11 cellular contexts compared by ENCODE assay signal in the genomic region with DNA sequence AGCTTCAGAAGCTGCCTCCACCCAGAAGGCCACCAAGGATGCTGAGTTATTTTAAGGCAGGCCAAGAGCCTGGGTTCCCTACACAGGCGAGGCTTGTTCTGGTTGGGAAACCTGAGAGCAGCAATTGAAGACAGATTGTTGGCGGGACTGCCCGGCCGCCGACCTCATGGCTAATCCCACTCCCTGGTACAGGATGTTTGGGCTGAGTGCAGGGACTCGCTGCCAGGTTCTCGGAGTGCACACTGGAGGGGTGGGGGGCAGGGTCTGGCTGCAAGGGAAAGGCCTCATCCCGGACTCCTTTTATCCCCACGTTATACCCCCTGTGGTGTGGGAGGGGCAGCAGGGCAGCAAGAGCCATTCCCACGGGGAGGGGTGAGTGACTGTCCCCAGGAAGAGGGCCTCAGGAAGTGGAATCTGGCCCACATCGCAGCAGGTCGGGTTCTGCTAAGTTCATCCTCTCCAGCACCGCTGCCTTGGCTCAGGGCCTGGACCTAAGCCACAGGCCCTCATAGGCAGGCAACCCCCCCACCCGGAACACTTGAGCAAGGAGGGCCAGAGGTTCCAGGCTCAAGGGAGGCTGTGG. TPM values are rescaled to one million over a fixed set of nuclear protein-coding genes. Genes with fewer than 3 reads are reported as not detected.
DNase-seq lines count a peak whose midpoint lies in the region; ATAC-seq and TF ChIP-seq lines count a peak whose summit lies in the region.
"Had no signal": no experiment of that assay in that cellular context is flagged by ENCODE, and none has a peak within 500 bp of the region (broad histone marks: within the 10 kb centered on the region; RNA-seq: fewer than 3 reads in every experiment).

No MANE protein-coding gene starts in this region.

- DNase-seq in H7 (peak; percentile 65), body of pancreas (peak in 2 of 4 donors; percentile 34 to 39), right cardiac atrium (peak; percentile 61 to 82 (median 77)), tibial artery (no peak), NCI-H2227 treated with DMSO at 0.1 percent for 48 hours (lab: John Stamatoyannopoulos, UW) (no peak), RWPE1 (ENCODE audit: low spot score) (no peak)
- DNase-seq: natural killer cell; stimulated activated CD8-positive, alpha-beta memory T cell treated with anti-CD3 and anti-CD28 coated beads, Interleukin-4, amount 100 ng/mL, for 48 hours had no signal

- no peak overlapping the region for H3K4me3 ChIP-seq in H7 (ENCODE audit: insufficient read depth, low read depth, low read length)
- no peak overlapping the region for H3K4me3 ChIP-seq in body of pancreas
- no peak overlapping the region for H3K4me3 ChIP-seq in right cardiac atrium (ENCODE audit: low read length)
- no peak overlapping the region for H3K4me3 ChIP-seq in skin epidermis
- H3K4me3 ChIP-seq in tibial artery: no peak overlapping the region
- H3K4me3 ChIP-seq: GM12878 had no signal

- H3K9me3 ChIP-seq in body of pancreas (no peaks in the 10 kb centered on the region), right cardiac atrium (ENCODE audit: control insufficient read depth, low read length) (no peaks in the 10 kb centered on the region), tibial artery (no peaks in the 10 kb centered on the region)

- no peak for TF ChIP-seq POLR2A in body of pancreas (IDR thresholded peaks at IDR 0.05)

- H3K27me3 ChIP-seq in H7 (ENCODE audit: control insufficient read depth, insufficient read depth, low read length): no peaks in the 10 kb centered on the region; the same call in 1 of the 2 replicates
- H3K27me3 ChIP-seq in body of pancreas: no peaks in the 10 kb centered on the region
- no peaks in the 10 kb centered on the region for H3K27me3 ChIP-seq in right cardiac atrium (ENCODE audit: control insufficient read depth, insufficient read depth)
- H3K27me3 ChIP-seq in tibial artery: peaks cover 0 to 18% of the 10 kb centered on the region in 2 donors

- CTCF ChIA-PET in RWPE1 (lab: Yijun Ruan, JAX): no interaction called here

- POLR2A ChIA-PET in RWPE1 (lab: Yijun Ruan, JAX; ENCODE audit: low non-redundant PET): no interaction called here

- no peak for TF ChIP-seq CTCF in body of pancreas (IDR thresholded peaks at IDR 0.05)
- no peak for TF ChIP-seq CTCF in tibial artery (IDR thresholded peaks at IDR 0.05)
- TF ChIP-seq CTCF in RWPE1 (conservative IDR thresholded peaks at IDR 0.05; ENCODE audit: low read depth): no peak

- H3K4me1 ChIP-seq in body of pancreas (peaks cover 12% of the 10 kb centered on the region), right cardiac atrium (ENCODE audit: control insufficient read depth, insufficient read depth, low read length) (peaks cover 4% of the 10 kb centered on the region), tibial artery (peaks cover 0 to 15% (median 8%) of the 10 kb centered on the region in 4 donors)

- 0 to 32% methylated on average over 1 to 14 of the region's 14 CpGs for WGBS in body of pancreas, 2 donors
- WGBS in right cardiac atrium: 11% methylated on average over 14 of the region's 14 CpGs

- H3K27ac ChIP-seq in body of pancreas: peak overlapping the region in 1 of 4 donors; percentile 24
- H3K27ac ChIP-seq in right cardiac atrium (ENCODE audit: low read length): no peak overlapping the region
- peak overlapping the region in 17 of 21 experiments; percentile 4 to 73 (median 53) for H3K27ac ChIP-seq in skin epidermis
- H3K27ac ChIP-seq in tibial artery: peak overlapping the region in 1 of 2 donors; percentile 44
- no peak overlapping the region for H3K27ac ChIP-seq in RWPE1

- ATAC-seq in body of pancreas: peak; percentile 38
- ATAC-seq in right cardiac atrium: peak; percentile 73 to 79
- no peak for ATAC-seq in GM18861 (IDR thresholded peaks at IDR 0.05; ENCODE audit: unreplicated experiment)
- ATAC-seq: GM12878, natural killer cell had no signal

- intact Hi-C loops in body of pancreas (cut with DNase I): no loop called here
- intact Hi-C loops in right cardiac atrium (cut with DNase I): no loop called here
- intact Hi-C loops in tibial artery (cut with DNase I; ENCODE audit: low total_unique reads): no loop called here

- H3K36me3 ChIP-seq in H7 (replicated peaks; ENCODE audit: control insufficient read depth, insufficient read depth, low read length): no peaks in the 10 kb centered on the region
- H3K36me3 ChIP-seq in body of pancreas (replicated peaks in 1 of 2; ENCODE audit: insufficient read depth in 1 of 2, low read depth in 2 of 2): no peaks in the 10 kb centered on the region
- no peaks in the 10 kb centered on the region for H3K36me3 ChIP-seq in tibial artery

RNA-seq across cellular contexts. Expression of a gene that starts 43.5 kb away (rescaled TPM):
- total RNA-seq in H7 (2014; rRNA removed; shearing (Covaris generic)): 7.7 and 8.4 TPM in 2 replicates
- 10 to 100 TPM; 12.5 to 20.4 TPM for total RNA-seq in body of pancreas
- total RNA-seq in right cardiac atrium: 10 to 100 TPM in 1 of 4 donors, 1 to 10 TPM in 3; 6.9 to 10.9 (median 9.5) TPM
- polyA plus RNA-seq in right cardiac atrium: 6.1 TPM

Comparison
In these comparisons a context has a peak if more than half of its experiments do, and no peak if none do; other contexts are left out.
1. DNase-seq: peak in H7 (single experiment) and right cardiac atrium (3 of 3); none in tibial artery (0 of 2), NCI-H2227 treated with DMSO at 0.1 percent for 48 hours (single experiment) and RWPE1 (single experiment).
2. H3K27ac ChIP-seq: peak in skin epidermis (17 of 21); none in right cardiac atrium (single experiment) and RWPE1 (single experiment).